Comparison of ENCODE assay signal across 11 cellular contexts in the genomic region with DNA sequence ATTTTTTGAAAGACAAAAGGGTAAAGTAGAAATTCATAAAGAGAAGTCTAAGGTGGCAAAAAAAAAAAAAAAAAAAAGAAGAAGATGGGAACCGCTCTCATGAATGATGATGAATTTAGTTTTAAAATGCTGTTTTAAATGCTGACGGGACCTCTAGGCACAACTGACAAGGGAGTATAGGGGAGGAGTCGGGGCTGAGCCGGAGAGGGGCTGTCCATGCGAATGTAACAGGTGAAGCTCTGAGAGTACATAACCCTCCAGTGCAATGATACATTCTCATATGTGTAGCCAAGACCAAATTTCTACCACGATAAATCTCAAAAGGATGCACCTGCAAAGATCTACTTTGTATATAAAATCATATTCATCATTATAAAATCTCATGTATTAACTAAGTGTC.
"Had no signal": no experiment of that assay in that cellular context is flagged by ENCODE, and none has a peak within 500 bp of the region (broad histone marks: within the 10 kb centered on the region; RNA-seq: fewer than 3 reads in every experiment).

No MANE protein-coding gene starts in this region.

- H3K27me3 ChIP-seq: MG63 had no signal

- H3K9me3 ChIP-seq: MG63, SK-N-SH had no signal

- H3K9ac ChIP-seq: SK-N-SH had no signal

- DNase-seq: MG63, NCI-H1092, NCI-H1105 treated with DMSO at 0.1 percent for 48 hours, NCI-H1417 treated with DMSO at 0.1 percent for 48 hours, NCI-H146, NCI-H1930, NCI-H2107, NCI-H748 treated with DMSO at 0.1 percent for 48 hours, SHP77 had no signal

- H3K4me2 ChIP-seq: SK-N-SH had no signal

- H3K9me2 ChIP-seq: SK-N-SH had no signal

- H3K27ac ChIP-seq: RWPE1 had no signal

- H3K36me3 ChIP-seq: MG63 had no signal

- H3K4me3 ChIP-seq: MG63 had no signal
